Comparison of ENCODE assay signal across 1 cellular context in the genomic region with DNA sequence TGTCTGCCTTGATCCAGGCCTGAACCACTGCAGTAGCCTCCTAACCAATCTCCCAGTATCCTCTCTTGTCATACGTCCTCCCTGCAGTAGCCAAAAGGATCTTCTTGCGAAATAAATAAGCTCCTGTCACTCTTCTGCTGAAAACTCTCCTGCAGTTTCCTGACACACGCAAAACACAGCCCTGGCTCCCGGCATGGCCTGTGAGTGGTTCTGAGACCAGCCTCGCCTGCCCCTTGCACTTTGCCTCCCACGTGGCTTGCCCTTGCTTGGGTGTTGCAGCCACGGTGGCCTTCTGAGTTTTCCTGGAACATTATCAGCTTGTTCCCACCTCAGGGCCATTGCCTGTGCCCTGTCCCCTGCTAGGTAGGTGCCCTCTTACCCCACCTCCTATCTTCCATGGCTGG.
A peak's percentile ranks its signal among the peaks of the same experiment; 100 is the strongest.
TF ChIP-seq lines count a peak whose summit lies in the region.

No MANE protein-coding gene starts in this region.

TF ChIP-seq in HepG2, 621 proteins besides CTCF, POLR2A, EP300 and RAD21 (continued from another document and continues in another):
- TF ChIP-seq ZFP1 (CRISPR knock-in tag; IDR thresholded peaks at IDR 0.05): no peak
- TF ChIP-seq NFIC (IDR thresholded peaks at IDR 0.05; ENCODE audit: low read length): no peak
- TF ChIP-seq, protein P1, sequence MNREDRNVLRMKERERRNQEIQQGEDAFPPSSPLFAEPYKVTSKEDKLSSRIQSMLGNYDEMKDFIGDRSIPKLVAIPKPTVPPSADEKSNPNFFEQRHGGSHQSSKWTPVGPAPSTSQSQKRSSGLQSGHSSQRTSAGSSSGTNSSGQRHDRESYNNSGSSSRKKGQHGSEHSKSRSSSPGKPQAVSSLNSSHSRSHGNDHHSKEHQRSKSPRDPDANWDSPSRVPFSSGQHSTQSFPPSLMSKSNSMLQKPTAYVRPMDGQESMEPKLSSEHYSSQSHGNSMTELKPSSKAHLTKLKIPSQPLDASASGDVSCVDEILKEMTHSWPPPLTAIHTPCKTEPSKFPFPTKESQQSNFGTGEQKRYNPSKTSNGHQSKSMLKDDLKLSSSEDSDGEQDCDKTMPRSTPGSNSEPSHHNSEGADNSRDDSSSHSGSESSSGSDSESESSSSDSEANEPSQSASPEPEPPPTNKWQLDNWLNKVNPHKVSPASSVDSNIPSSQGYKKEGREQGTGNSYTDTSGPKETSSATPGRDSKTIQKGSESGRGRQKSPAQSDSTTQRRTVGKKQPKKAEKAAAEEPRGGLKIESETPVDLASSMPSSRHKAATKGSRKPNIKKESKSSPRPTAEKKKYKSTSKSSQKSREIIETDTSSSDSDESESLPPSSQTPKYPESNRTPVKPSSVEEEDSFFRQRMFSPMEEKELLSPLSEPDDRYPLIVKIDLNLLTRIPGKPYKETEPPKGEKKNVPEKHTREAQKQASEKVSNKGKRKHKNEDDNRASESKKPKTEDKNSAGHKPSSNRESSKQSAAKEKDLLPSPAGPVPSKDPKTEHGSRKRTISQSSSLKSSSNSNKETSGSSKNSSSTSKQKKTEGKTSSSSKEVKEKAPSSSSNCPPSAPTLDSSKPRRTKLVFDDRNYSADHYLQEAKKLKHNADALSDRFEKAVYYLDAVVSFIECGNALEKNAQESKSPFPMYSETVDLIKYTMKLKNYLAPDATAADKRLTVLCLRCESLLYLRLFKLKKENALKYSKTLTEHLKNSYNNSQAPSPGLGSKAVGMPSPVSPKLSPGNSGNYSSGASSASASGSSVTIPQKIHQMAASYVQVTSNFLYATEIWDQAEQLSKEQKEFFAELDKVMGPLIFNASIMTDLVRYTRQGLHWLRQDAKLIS (CRISPR knock-in tag; IDR thresholded peaks at IDR 0.05): no peak
- no peak for TF ChIP-seq ZSCAN30 (CRISPR knock-in tag; IDR thresholded peaks at IDR 0.05)
- no peak for TF ChIP-seq MAFK (conservative IDR thresholded peaks at IDR 0.05 in 1 of 2, IDR thresholded peaks at IDR 0.05 in 1 of 2; ENCODE audit: low read length in 2 of 2)
- TF ChIP-seq ZNF263 (CRISPR knock-in tag; IDR thresholded peaks at IDR 0.05): peak; percentile 76
- TF ChIP-seq, protein P2, sequence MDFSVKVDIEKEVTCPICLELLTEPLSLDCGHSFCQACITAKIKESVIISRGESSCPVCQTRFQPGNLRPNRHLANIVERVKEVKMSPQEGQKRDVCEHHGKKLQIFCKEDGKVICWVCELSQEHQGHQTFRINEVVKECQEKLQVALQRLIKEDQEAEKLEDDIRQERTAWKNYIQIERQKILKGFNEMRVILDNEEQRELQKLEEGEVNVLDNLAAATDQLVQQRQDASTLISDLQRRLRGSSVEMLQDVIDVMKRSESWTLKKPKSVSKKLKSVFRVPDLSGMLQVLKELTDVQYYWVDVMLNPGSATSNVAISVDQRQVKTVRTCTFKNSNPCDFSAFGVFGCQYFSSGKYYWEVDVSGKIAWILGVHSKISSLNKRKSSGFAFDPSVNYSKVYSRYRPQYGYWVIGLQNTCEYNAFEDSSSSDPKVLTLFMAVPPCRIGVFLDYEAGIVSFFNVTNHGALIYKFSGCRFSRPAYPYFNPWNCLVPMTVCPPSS (IDR thresholded peaks at IDR 0.05): no peak
- TF ChIP-seq ZNF326 (CRISPR knock-in tag; IDR thresholded peaks at IDR 0.05; ENCODE audit: borderline replicate concordance): no peak
- no peak; the same call in 1 of the 2 replicates for TF ChIP-seq ZNF460 (CRISPR knock-in tag; IDR thresholded peaks at IDR 0.05; ENCODE audit: borderline replicate concordance)
- TF ChIP-seq ESRRA (CRISPR knock-in tag; IDR thresholded peaks at IDR 0.05; ENCODE audit: low read depth): 0 out of 2 replicates have a peak, but pooled peaks have one; percentile 27
- peak; percentile 61; the same call in 1 of the 2 replicates for TF ChIP-seq ATF7-NPFF (CRISPR knock-in tag; IDR thresholded peaks at IDR 0.05; ENCODE audit: low read depth)
- TF ChIP-seq, protein P3, sequence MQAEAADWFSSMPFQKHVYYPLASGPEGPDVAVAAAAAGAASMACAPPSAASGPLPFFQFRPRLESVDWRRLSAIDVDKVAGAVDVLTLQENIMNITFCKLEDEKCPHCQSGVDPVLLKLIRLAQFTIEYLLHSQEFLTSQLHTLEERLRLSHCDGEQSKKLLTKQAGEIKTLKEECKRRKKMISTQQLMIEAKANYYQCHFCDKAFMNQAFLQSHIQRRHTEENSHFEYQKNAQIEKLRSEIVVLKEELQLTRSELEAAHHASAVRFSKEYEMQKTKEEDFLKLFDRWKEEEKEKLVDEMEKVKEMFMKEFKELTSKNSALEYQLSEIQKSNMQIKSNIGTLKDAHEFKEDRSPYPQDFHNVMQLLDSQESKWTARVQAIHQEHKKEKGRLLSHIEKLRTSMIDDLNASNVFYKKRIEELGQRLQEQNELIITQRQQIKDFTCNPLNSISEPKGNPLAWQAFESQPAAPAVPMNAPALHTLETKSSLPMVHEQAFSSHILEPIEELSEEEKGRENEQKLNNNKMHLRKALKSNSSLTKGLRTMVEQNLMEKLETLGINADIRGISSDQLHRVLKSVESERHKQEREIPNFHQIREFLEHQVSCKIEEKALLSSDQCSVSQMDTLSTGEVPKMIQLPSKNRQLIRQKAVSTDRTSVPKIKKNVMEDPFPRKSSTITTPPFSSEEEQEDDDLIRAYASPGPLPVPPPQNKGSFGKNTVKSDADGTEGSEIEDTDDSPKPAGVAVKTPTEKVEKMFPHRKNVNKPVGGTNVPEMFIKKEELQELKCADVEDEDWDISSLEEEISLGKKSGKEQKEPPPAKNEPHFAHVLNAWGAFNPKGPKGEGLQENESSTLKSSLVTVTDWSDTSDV (CRISPR knock-in tag; IDR thresholded peaks at IDR 0.05): no peak
- peak; percentile 65; the same call in 1 of the 2 replicates for TF ChIP-seq PHF21A (CRISPR knock-in tag; IDR thresholded peaks at IDR 0.05)
- TF ChIP-seq ZEB1 (IDR thresholded peaks at IDR 0.05; ENCODE audit: insufficient replicate concordance, low read depth): no peak
- no peak for TF ChIP-seq SKI (IDR thresholded peaks at IDR 0.05; ENCODE audit: partially characterized antibody)
- TF ChIP-seq, protein P4, sequence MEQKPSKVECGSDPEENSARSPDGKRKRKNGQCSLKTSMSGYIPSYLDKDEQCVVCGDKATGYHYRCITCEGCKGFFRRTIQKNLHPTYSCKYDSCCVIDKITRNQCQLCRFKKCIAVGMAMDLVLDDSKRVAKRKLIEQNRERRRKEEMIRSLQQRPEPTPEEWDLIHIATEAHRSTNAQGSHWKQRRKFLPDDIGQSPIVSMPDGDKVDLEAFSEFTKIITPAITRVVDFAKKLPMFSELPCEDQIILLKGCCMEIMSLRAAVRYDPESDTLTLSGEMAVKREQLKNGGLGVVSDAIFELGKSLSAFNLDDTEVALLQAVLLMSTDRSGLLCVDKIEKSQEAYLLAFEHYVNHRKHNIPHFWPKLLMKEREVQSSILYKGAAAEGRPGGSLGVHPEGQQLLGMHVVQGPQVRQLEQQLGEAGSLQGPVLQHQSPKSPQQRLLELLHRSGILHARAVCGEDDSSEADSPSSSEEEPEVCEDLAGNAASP (CRISPR knock-in tag; IDR thresholded peaks at IDR 0.05; ENCODE audit: borderline replicate concordance): peak; percentile 83; the same call in 1 of the 2 replicates
- TF ChIP-seq, protein P5, sequence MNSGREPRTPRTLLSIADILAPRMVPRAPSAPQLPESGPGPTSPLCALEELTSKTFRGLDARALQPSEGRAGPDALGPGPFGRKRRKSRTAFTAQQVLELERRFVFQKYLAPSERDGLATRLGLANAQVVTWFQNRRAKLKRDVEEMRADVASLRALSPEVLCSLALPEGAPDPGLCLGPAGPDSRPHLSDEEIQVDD (CRISPR knock-in tag; IDR thresholded peaks at IDR 0.05; ENCODE audit: borderline replicate concordance): no peak
- peak; percentile 89 for TF ChIP-seq ZNF709 (CRISPR knock-in tag; IDR thresholded peaks at IDR 0.05)
- TF ChIP-seq, protein P6, sequence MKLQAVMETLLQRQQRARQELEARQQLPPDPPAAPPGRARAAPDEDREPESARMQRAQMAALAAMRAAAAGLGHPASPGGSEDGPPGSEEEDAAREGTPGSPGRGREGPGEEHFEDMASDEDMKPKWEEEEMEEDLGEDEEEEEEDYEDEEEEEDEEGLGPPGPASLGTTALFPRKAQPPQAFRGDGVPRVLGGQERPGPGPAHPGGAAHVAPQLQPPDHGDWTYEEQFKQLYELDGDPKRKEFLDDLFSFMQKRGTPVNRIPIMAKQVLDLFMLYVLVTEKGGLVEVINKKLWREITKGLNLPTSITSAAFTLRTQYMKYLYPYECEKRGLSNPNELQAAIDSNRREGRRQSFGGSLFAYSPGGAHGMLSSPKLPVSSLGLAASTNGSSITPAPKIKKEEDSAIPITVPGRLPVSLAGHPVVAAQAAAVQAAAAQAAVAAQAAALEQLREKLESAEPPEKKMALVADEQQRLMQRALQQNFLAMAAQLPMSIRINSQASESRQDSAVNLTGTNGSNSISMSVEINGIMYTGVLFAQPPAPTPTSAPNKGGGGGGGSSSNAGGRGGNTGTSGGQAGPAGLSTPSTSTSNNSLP (IDR thresholded peaks at IDR 0.05; ENCODE audit: low read depth, low read length): no peak
- peak; percentile 60; the same call in 1 of the 2 replicates for TF ChIP-seq PHF8 (CRISPR knock-in tag; IDR thresholded peaks at IDR 0.05)
- no peak for TF ChIP-seq RFXANK (CRISPR knock-in tag; IDR thresholded peaks at IDR 0.05)
- TF ChIP-seq, protein P7, sequence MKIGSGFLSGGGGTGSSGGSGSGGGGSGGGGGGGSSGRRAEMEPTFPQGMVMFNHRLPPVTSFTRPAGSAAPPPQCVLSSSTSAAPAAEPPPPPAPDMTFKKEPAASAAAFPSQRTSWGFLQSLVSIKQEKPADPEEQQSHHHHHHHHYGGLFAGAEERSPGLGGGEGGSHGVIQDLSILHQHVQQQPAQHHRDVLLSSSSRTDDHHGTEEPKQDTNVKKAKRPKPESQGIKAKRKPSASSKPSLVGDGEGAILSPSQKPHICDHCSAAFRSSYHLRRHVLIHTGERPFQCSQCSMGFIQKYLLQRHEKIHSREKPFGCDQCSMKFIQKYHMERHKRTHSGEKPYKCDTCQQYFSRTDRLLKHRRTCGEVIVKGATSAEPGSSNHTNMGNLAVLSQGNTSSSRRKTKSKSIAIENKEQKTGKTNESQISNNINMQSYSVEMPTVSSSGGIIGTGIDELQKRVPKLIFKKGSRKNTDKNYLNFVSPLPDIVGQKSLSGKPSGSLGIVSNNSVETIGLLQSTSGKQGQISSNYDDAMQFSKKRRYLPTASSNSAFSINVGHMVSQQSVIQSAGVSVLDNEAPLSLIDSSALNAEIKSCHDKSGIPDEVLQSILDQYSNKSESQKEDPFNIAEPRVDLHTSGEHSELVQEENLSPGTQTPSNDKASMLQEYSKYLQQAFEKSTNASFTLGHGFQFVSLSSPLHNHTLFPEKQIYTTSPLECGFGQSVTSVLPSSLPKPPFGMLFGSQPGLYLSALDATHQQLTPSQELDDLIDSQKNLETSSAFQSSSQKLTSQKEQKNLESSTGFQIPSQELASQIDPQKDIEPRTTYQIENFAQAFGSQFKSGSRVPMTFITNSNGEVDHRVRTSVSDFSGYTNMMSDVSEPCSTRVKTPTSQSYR (CRISPR knock-in tag; IDR thresholded peaks at IDR 0.05; ENCODE audit: borderline replicate concordance): peak; percentile 40; the same call in 1 of the 2 replicates
- TF ChIP-seq POLR2AphosphoS2 (IDR thresholded peaks at IDR 0.05; ENCODE audit: low read depth, low read length): no peak
- peak; percentile 86 for TF ChIP-seq ZNF430 (CRISPR knock-in tag; IDR thresholded peaks at IDR 0.05)
- TF ChIP-seq, protein P8, sequence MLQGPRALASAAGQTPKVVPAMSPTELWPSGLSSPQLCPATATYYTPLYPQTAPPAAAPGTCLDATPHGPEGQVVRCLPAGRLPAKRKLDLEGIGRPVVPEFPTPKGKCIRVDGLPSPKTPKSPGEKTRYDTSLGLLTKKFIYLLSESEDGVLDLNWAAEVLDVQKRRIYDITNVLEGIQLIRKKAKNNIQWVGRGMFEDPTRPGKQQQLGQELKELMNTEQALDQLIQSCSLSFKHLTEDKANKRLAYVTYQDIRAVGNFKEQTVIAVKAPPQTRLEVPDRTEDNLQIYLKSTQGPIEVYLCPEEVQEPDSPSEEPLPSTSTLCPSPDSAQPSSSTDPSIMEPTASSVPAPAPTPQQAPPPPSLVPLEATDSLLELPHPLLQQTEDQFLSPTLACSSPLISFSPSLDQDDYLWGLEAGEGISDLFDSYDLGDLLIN (CRISPR knock-in tag; IDR thresholded peaks at IDR 0.05; ENCODE audit: borderline replicate concordance): no peak
- TF ChIP-seq SRSF1 (optimal IDR thresholded peaks at IDR 0.05; ENCODE audit: low read depth, low read length): no peak
- no peak for TF ChIP-seq ZNF337 (CRISPR knock-in tag; IDR thresholded peaks at IDR 0.05; ENCODE audit: borderline replicate concordance, low read depth)
- no peak for TF ChIP-seq TSC22D2 (CRISPR knock-in tag; IDR thresholded peaks at IDR 0.05; ENCODE audit: borderline replicate concordance)
- no peak for TF ChIP-seq ZNF660 (CRISPR knock-in tag; IDR thresholded peaks at IDR 0.05; ENCODE audit: borderline replicate concordance, low read depth)
- no peak for TF ChIP-seq ZNF550 (CRISPR knock-in tag; IDR thresholded peaks at IDR 0.05; ENCODE audit: borderline replicate concordance)
- no peak for TF ChIP-seq ZNF672 (CRISPR knock-in tag; IDR thresholded peaks at IDR 0.05)
- no peak for TF ChIP-seq ZNF44 (CRISPR knock-in tag; IDR thresholded peaks at IDR 0.05)
- TF ChIP-seq ZBTB25 (CRISPR knock-in tag; IDR thresholded peaks at IDR 0.05): 0 out of 2 replicates have a peak, but pooled peaks have one; percentile 41
- TF ChIP-seq ZNF615 (CRISPR knock-in tag; IDR thresholded peaks at IDR 0.05; ENCODE audit: borderline replicate concordance): no peak
- peak; percentile 89; the same call in 1 of the 2 replicates for TF ChIP-seq ZMAT3 (CRISPR knock-in tag; conservative IDR thresholded peaks at IDR 0.05)
- TF ChIP-seq ELF1 (CRISPR knock-in tag; IDR thresholded peaks at IDR 0.05): peak; percentile 44; the same call in 1 of the 2 replicates
- TF ChIP-seq, protein P9, sequence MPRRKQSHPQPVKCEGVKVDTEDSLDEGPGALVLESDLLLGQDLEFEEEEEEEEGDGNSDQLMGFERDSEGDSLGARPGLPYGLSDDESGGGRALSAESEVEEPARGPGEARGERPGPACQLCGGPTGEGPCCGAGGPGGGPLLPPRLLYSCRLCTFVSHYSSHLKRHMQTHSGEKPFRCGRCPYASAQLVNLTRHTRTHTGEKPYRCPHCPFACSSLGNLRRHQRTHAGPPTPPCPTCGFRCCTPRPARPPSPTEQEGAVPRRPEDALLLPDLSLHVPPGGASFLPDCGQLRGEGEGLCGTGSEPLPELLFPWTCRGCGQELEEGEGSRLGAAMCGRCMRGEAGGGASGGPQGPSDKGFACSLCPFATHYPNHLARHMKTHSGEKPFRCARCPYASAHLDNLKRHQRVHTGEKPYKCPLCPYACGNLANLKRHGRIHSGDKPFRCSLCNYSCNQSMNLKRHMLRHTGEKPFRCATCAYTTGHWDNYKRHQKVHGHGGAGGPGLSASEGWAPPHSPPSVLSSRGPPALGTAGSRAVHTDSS (CRISPR knock-in tag; conservative IDR thresholded peaks at IDR 0.05): no peak
- TF ChIP-seq CBX2 (IDR thresholded peaks at IDR 0.05; ENCODE audit: low read depth, low read length): no peak
- TF ChIP-seq CBX2 (CRISPR knock-in tag; IDR thresholded peaks at IDR 0.05; ENCODE audit: low read depth): no peak
